In the genomic region with DNA sequence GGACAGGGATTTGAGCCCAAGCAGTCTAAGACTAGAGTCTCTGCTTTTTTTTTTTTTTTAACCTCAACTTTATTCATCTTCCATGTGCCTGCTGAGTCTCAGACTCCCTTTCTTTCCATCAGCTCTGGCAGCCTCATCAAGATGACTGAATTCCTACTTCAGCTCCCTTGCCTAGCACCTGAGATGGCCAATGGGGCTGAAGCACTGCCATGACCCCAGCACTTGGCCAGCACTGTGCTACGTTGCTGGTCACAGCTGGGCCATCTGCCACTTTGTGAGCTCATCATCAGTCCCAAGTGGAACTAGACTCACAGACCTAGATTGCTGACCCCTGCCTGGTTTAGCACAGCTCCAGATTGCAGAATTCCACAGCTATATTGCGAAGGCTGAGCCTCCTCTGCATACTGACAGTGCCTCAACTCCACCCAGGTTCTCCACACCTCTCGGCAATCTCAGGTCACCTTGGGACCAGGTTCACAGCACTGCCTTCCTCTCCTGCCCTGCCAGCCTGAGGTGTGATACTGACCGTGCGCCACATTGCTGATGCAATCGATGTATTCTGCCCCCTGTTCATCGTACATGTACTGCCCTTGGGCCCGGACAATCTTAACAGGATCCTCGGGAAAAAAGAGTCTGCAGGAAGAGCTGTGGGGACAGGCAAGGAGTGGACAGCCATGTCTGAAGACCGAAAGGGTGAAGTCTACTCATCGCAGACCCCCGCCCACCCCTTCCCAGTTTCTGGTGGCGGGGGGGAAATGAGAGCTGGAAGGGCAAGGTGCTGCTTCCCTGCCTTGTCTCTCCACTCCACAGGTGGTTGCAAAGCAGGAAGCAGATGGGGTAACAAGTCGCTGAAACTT, we compare ENCODE assay signal across 1 cellular context.
TF ChIP-seq lines count a peak whose summit lies in the region.

No MANE protein-coding gene starts in this region.

TF ChIP-seq in HEK293, 187 proteins besides CTCF, POLR2A, EP300 and RAD21 (continued from another document):
- TF ChIP-seq, protein P1, sequence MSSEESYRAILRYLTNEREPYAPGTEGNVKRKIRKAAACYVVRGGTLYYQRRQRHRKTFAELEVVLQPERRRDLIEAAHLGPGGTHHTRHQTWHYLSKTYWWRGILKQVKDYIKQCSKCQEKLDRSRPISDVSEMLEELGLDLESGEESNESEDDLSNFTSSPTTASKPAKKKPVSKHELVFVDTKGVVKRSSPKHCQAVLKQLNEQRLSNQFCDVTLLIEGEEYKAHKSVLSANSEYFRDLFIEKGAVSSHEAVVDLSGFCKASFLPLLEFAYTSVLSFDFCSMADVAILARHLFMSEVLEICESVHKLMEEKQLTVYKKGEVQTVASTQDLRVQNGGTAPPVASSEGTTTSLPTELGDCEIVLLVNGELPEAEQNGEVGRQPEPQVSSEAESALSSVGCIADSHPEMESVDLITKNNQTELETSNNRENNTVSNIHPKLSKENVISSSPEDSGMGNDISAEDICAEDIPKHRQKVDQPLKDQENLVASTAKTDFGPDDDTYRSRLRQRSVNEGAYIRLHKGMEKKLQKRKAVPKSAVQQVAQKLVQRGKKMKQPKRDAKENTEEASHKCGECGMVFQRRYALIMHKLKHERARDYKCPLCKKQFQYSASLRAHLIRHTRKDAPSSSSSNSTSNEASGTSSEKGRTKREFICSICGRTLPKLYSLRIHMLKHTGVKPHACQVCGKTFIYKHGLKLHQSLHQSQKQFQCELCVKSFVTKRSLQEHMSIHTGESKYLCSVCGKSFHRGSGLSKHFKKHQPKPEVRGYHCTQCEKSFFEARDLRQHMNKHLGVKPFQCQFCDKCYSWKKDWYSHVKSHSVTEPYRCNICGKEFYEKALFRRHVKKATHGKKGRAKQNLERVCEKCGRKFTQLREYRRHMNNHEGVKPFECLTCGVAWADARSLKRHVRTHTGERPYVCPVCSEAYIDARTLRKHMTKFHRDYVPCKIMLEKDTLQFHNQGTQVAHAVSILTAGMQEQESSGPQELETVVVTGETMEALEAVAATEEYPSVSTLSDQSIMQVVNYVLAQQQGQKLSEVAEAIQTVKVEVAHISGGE (tag by site-specific recombination; conservative IDR thresholded peaks at IDR 0.05; ENCODE audit: low read depth), result no peak
TF ChIP-seq in HEK293: peak in this region for 5.
